ENCODE assay signal across 8 cellular contexts in genomic region chr7:27184342-27185012, GRCh38. TPM values are rescaled to one million over a fixed set of nuclear protein-coding genes. Genes with fewer than 3 reads are reported as not detected.
DNase-seq lines count a peak whose midpoint lies in the region; ATAC-seq and TF ChIP-seq lines count a peak whose summit lies in the region.

No MANE protein-coding gene starts in this region.

- no peak overlapping the region for H3K9ac ChIP-seq in BLaER1

- H3K4me2 ChIP-seq in BLaER1: no peak overlapping the region

- 2% methylated on average over 72 of the region's 72 CpGs for WGBS in right cardiac atrium

- no peak overlapping the region for H3K27ac ChIP-seq in BLaER1
- H3K27ac ChIP-seq in HL-60 (replicated peaks): no peak overlapping the region
- no peak overlapping the region for H3K27ac ChIP-seq in right cardiac atrium (ENCODE audit: low read length)

- H3K27me3 ChIP-seq in BLaER1 (peaks cover 100% of the 10 kb centered on the region), HL-60 (ENCODE audit: insufficient read depth, poor library complexity, severe bottlenecking) (peaks cover 63% of the 10 kb centered on the region), right cardiac atrium (ENCODE audit: control insufficient read depth, insufficient read depth) (no peaks in the 10 kb centered on the region)

- H3K4me1 ChIP-seq in BLaER1: no peaks in the 10 kb centered on the region
- peaks cover 5% of the 10 kb centered on the region for H3K4me1 ChIP-seq in right cardiac atrium (ENCODE audit: control insufficient read depth, insufficient read depth, low read length)

- H3K9me3 ChIP-seq in BLaER1: peaks cover 12% of the 10 kb centered on the region; the same call in 1 of the 2 replicates
- no peaks in the 10 kb centered on the region for H3K9me3 ChIP-seq in right cardiac atrium (ENCODE audit: control insufficient read depth, low read length)

- H3K36me3 ChIP-seq in BLaER1: no peaks in the 10 kb centered on the region

- peaks cover 54% of the 10 kb centered on the region for H3K4me1 Mint-ChIP-seq in stimulated activated effector memory CD8-positive, alpha-beta T cell treated with anti-CD3 and anti-CD28 coated beads, Interleukin-12 subunit alpha, Interleukin-12 subunit beta, amount 100 ng/mL, for 72 hours

- peak in 1 of 2 experiments; percentile 40 for DNase-seq in HL-60 (ENCODE audit: low read depth in 1 of 2, low spot score in 1 of 2)
- DNase-seq in activated CD8-positive, alpha-beta memory T cell treated with anti-CD3 and anti-CD28 coated beads for 24 hours: peak; percentile 67
- peak in 2 of 3 donors; percentile 60 to 71 for DNase-seq in right cardiac atrium
- peak in 1 of 2 donors; percentile 67 for DNase-seq in stimulated activated effector memory CD8-positive, alpha-beta T cell treated with anti-CD3 and anti-CD28 coated beads, Interleukin-12 subunit alpha, Interleukin-12 subunit beta, amount 100 ng/mL, for 72 hours (ENCODE audit: low spot score in 2 of 2)
- no peak for DNase-seq in midbrain (lab: John Stamatoyannopoulos, UW)
- DNase-seq in middle frontal gyrus (ENCODE audit: extremely low spot score, low spot score): no peak

- H3K9me3 Mint-ChIP-seq in stimulated activated effector memory CD8-positive, alpha-beta T cell treated with anti-CD3 and anti-CD28 coated beads, Interleukin-12 subunit alpha, Interleukin-12 subunit beta, amount 100 ng/mL, for 72 hours: no peaks in the 10 kb centered on the region

- H3K4me3 Mint-ChIP-seq in stimulated activated effector memory CD8-positive, alpha-beta T cell treated with anti-CD3 and anti-CD28 coated beads, Interleukin-12 subunit alpha, Interleukin-12 subunit beta, amount 100 ng/mL, for 72 hours: peak overlapping the region; percentile 81

- intact Hi-C loops in right cardiac atrium (cut with DNase I): no loop called here

- peaks cover 8% of the 10 kb centered on the region for H3K36me3 Mint-ChIP-seq in stimulated activated effector memory CD8-positive, alpha-beta T cell treated with anti-CD3 and anti-CD28 coated beads, Interleukin-12 subunit alpha, Interleukin-12 subunit beta, amount 100 ng/mL, for 72 hours

- no peak for TF ChIP-seq CTCF in HL-60 (IDR thresholded peaks at IDR 0.05; ENCODE audit: insufficient read depth, low read length)

- peaks cover 92% of the 10 kb centered on the region for H4K20me1 ChIP-seq in BLaER1

- H3K4me3 ChIP-seq in BLaER1 (0 out of 2 replicates have a peak overlapping the region, but pooled peaks have one; percentile 23), HL-60 (replicated peaks; ENCODE audit: insufficient read depth, low read length) (peak overlapping the region; percentile 54), right cardiac atrium (ENCODE audit: low read length) (peak overlapping the region; percentile 41)

- H3K27ac Mint-ChIP-seq in stimulated activated effector memory CD8-positive, alpha-beta T cell treated with anti-CD3 and anti-CD28 coated beads, Interleukin-12 subunit alpha, Interleukin-12 subunit beta, amount 100 ng/mL, for 72 hours: no peak overlapping the region

- no peak for ATAC-seq in right cardiac atrium
- peak; percentile 63 for ATAC-seq in stimulated activated effector memory CD8-positive, alpha-beta T cell treated with anti-CD3 and anti-CD28 coated beads, Interleukin-12 subunit alpha, Interleukin-12 subunit beta, amount 100 ng/mL, for 72 hours
- no peak for ATAC-seq in GM21390 (IDR thresholded peaks at IDR 0.05; ENCODE audit: unreplicated experiment)

RNA-seq across cellular contexts. Expression of gene HOXA11, which starts 0.6 kb away (rescaled TPM):
- total RNA-seq in right cardiac atrium: not detected
- polyA plus RNA-seq in right cardiac atrium: not detected

RNA-seq across cellular contexts. Expression of gene HOXA10, which starts 10.4 kb away (rescaled TPM):
- total RNA-seq in right cardiac atrium: not detected
- polyA plus RNA-seq in right cardiac atrium: not detected

RNA-seq across cellular contexts. Expression of gene HOXA13, which starts 15.4 kb away (rescaled TPM):
- total RNA-seq in right cardiac atrium: not detected
- polyA plus RNA-seq in right cardiac atrium: not detected

RNA-seq across cellular contexts. Expression of gene HOXA9, which starts 19.1 kb away (rescaled TPM):
- total RNA-seq in right cardiac atrium: not detected
- polyA plus RNA-seq in right cardiac atrium: not detected

RNA-seq across cellular contexts. Expression of gene HOXA7, which starts 28.0 kb away (rescaled TPM):
- total RNA-seq in right cardiac atrium: not detected
- polyA plus RNA-seq in right cardiac atrium: 0.11 TPM

Comparison
In these comparisons a context has a peak if more than half of its experiments do, and no peak if none do; other contexts are left out.
1. DNase-seq: peak in activated CD8-positive, alpha-beta memory T cell treated with anti-CD3 and anti-CD28 coated beads for 24 hours (single experiment) and right cardiac atrium (2 of 3); none in midbrain (single experiment) and middle frontal gyrus (single experiment).
2. Peak in every context shown above with its lines, with median percentiles within 50 percentile points of each other: H3K4me3 ChIP-seq.